ENCODE assay signal across 24 cellular contexts in the genomic region with DNA sequence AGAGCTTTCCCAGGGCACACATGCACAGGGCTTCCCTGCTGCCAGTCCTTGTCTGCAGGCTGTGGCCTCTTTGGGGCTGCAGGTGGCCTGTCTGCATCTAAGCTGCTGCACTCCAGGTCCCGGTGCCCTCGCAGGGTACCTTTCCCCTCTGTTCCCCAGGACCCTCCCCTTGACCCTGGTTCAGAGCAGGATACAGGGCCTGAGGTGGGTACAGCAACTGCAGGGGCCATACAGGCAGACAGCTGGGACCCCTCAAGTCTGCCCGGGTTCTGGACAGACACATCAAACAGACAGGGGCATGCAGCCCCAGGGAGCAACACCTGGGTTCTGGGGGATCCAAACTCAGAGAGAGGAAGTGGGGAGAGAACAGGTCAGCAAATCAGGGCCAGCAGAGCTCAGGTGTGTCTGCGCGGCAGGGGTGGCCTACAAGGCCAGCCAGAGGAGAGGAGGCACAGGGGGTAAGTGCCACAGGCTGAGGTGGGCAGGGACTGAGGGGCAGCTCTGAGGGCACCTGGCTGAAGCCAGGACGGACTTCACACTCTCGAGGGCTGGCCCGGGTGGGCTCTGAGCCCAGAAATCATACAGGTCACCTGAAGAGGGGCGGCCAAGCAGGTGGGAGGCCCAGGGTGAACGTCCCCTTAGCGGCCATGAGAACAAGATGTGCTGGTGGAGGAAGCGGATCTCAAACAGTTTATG.
"Had no signal": no experiment of that assay in that cellular context is flagged by ENCODE, and none has a peak within 500 bp of the region (broad histone marks: within the 10 kb centered on the region; RNA-seq: fewer than 3 reads in every experiment).

No MANE protein-coding gene starts in this region.

- H3K36me3 Mint-ChIP-seq: natural killer cell treated with Interleukin-12 subunit alpha and Interleukin-12 subunit beta and Interleukin-15 and Interleukin-18, amount 100 ng/mL, for 72 hours had no signal

- H3K36me3 ChIP-seq: uterus had no signal

- H3K9me3 Mint-ChIP-seq: activated CD4-positive, alpha-beta memory T cell treated with anti-CD3 and anti-CD28 coated beads, Interleukin-2, amount 10 ng/mL, durations not matched to agents 7 days and 5 days; activated CD4-positive, alpha-beta T cell treated with anti-CD3 and anti-CD28 coated beads, Interleukin-2, amount 10 ng/mL, durations not matched to agents 7 days and 5 days; activated T-cell treated with anti-CD3 and anti-CD28 coated beads, Interleukin-2, amount 50 U/mL, for 24 hours; natural killer cell treated with Interleukin-12 subunit alpha and Interleukin-12 subunit beta and Interleukin-15 and Interleukin-18, amount 100 ng/mL, for 72 hours had no signal

- H3K27ac ChIP-seq: esophagus squamous epithelium, left lung, pancreas, psoas muscle, spleen, uterus had no signal

- H3K4me3 ChIP-seq: esophagus squamous epithelium, left lung, lung, pancreas, psoas muscle, spleen, uterus had no signal

- H3K4me3 Mint-ChIP-seq: activated CD4-positive, alpha-beta memory T cell treated with anti-CD3 and anti-CD28 coated beads, Interleukin-2, amount 10 ng/mL, durations not matched to agents 7 days and 5 days; activated CD4-positive, alpha-beta T cell treated with anti-CD3 and anti-CD28 coated beads, Interleukin-2, amount 10 ng/mL, durations not matched to agents 7 days and 5 days; activated T-cell treated with anti-CD3 and anti-CD28 coated beads, Interleukin-2, amount 50 U/mL, for 24 hours; natural killer cell treated with Interleukin-12 subunit alpha and Interleukin-12 subunit beta and Interleukin-15 and Interleukin-18, amount 100 ng/mL, for 72 hours had no signal

- DNase-seq: activated CD4-positive, alpha-beta memory T cell treated with anti-CD3 and anti-CD28 coated beads, Interleukin-2, amount 10 ng/mL, durations not matched to agents 7 days and 5 days; activated CD4-positive, alpha-beta T cell treated with anti-CD3 and anti-CD28 coated beads for 1 hour; activated CD4-positive, alpha-beta T cell treated with anti-CD3 and anti-CD28 coated beads, Interleukin-2, amount 10 ng/mL, durations not matched to agents 7 days and 5 days; activated CD8-positive, alpha-beta memory T cell treated with anti-CD3 and anti-CD28 coated beads, Interleukin-2, amount 50 U/mL, for 48 hours; activated gamma-delta T cell treated with Interleukin-2 at 50 U/mL for 16 hours; activated naive CD4-positive, alpha-beta T cell treated with anti-CD3 and anti-CD28 coated beads, Interleukin-2, amount 50 U/mL, for 16 hours; activated T-cell treated with anti-CD3 and anti-CD28 coated beads, Interleukin-2, amount 50 U/mL, for 24 hours; amniotic stem cell; central memory CD4-positive, alpha-beta T cell; dermis blood vessel endothelial cell; effector CD4-positive, alpha-beta T cell; esophagus squamous epithelium; kidney glomerular epithelial cell; mesendoderm; psoas muscle; spleen; stimulated activated naive CD4-positive, alpha-beta T cell; trophoblast cell; uterus had no signal

- ATAC-seq: pancreas, psoas muscle had no signal

- FAIRE-seq: frontal cortex, pancreas had no signal

- H3K27ac Mint-ChIP-seq: activated CD4-positive, alpha-beta memory T cell treated with anti-CD3 and anti-CD28 coated beads, Interleukin-2, amount 10 ng/mL, durations not matched to agents 7 days and 5 days; activated CD4-positive, alpha-beta T cell treated with anti-CD3 and anti-CD28 coated beads, Interleukin-2, amount 10 ng/mL, durations not matched to agents 7 days and 5 days; activated T-cell treated with anti-CD3 and anti-CD28 coated beads, Interleukin-2, amount 50 U/mL, for 24 hours; natural killer cell treated with Interleukin-12 subunit alpha and Interleukin-12 subunit beta and Interleukin-15 and Interleukin-18, amount 100 ng/mL, for 72 hours had no signal

- H3K4me1 ChIP-seq: left lung, pancreas, psoas muscle, uterus had no signal

- H3K27me3 Mint-ChIP-seq: activated CD4-positive, alpha-beta memory T cell treated with anti-CD3 and anti-CD28 coated beads, Interleukin-2, amount 10 ng/mL, durations not matched to agents 7 days and 5 days; activated CD4-positive, alpha-beta T cell treated with anti-CD3 and anti-CD28 coated beads, Interleukin-2, amount 10 ng/mL, durations not matched to agents 7 days and 5 days; activated T-cell treated with anti-CD3 and anti-CD28 coated beads, Interleukin-2, amount 50 U/mL, for 24 hours; natural killer cell treated with Interleukin-12 subunit alpha and Interleukin-12 subunit beta and Interleukin-15 and Interleukin-18, amount 100 ng/mL, for 72 hours had no signal

- H3K9me3 ChIP-seq: esophagus squamous epithelium, left lung, pancreas, psoas muscle, uterus had no signal

- H3K27me3 ChIP-seq: esophagus squamous epithelium, left lung, pancreas, spleen, uterus had no signal
